33 cellular contexts compared by ENCODE assay signal in genomic region chr17:8101721-8102120, GRCh38. TPM values are rescaled to one million over a fixed set of nuclear protein-coding genes. Genes with fewer than 3 reads are reported as not detected.
"Had no signal": no experiment of that assay in that cellular context is flagged by ENCODE, and none has a peak within 500 bp of the region (broad histone marks: within the 10 kb centered on the region; RNA-seq: fewer than 3 reads in every experiment).

No MANE protein-coding gene starts in this region.

- DNase-seq: activated CD4-positive, alpha-beta T cell treated with anti-CD3 and anti-CD28 coated beads for 1 hour; activated CD4-positive, alpha-beta T cell treated with anti-CD3 and anti-CD28 coated beads for 48 hours; activated CD4-positive, alpha-beta T cell treated with anti-CD3 and anti-CD28 coated beads, Interleukin-2, amount 50 U/mL, for 1 hour; activated CD4-positive, alpha-beta T cell treated with anti-CD3 and anti-CD28 coated beads, Interleukin-2, amount 50 U/mL, for 48 hours; activated CD4-positive, CD25-positive, alpha-beta regulatory T cell; activated CD8-positive, alpha-beta memory T cell treated with anti-CD3 and anti-CD28 coated beads for 24 hours; activated CD8-positive, alpha-beta T cell treated with anti-CD3 and anti-CD28 coated beads for 36 hours; activated effector memory CD4-positive, alpha-beta T cell treated with anti-CD3 and anti-CD28 coated beads, Interleukin-2, amount 50 U/mL, for 16 hours; activated naive CD4-positive, alpha-beta T cell treated with anti-CD3 and anti-CD28 coated beads for 36 hours; activated naive CD8-positive, alpha-beta T cell treated with anti-CD3 and anti-CD28 coated beads for 36 hours; activated naive CD8-positive, alpha-beta T cell treated with anti-CD3 and anti-CD28 coated beads, Interleukin-2, amount 50 U/mL, for 24 hours; activated T-cell treated with anti-CD3 and anti-CD28 coated beads, Interleukin-2, amount 50 U/mL, for 1 hour; activated T-cell treated with anti-CD3 and anti-CD28 coated beads, Interleukin-2, amount 50 U/mL, for 48 hours; adrenal gland; amygdala; aorta; body of pancreas; caudate nucleus; cortex of kidney; dermis blood vessel endothelial cell; effector CD4-positive, alpha-beta T cell; effector memory CD8-positive, alpha-beta T cell; erythroblast; foreskin keratinocyte; gastrocnemius medialis; glutamatergic neuron; heart left ventricle; T-cell had no signal

- H3K4me3 ChIP-seq: adrenal gland, body of pancreas, esophagus muscularis mucosa, gastrocnemius medialis, heart left ventricle had no signal

- H3K4me3 Mint-ChIP-seq: activated CD8-positive, alpha-beta T cell treated with anti-CD3 and anti-CD28 coated beads for 36 hours; activated naive CD4-positive, alpha-beta T cell treated with anti-CD3 and anti-CD28 coated beads for 36 hours; activated naive CD4-positive, alpha-beta T cell treated with anti-CD3 and anti-CD28 coated beads, Interleukin-2, amount 50 U/mL, for 24 hours; activated naive CD8-positive, alpha-beta T cell treated with anti-CD3 and anti-CD28 coated beads for 36 hours; activated naive CD8-positive, alpha-beta T cell treated with anti-CD3 and anti-CD28 coated beads, Interleukin-2, amount 50 U/mL, for 24 hours; activated T-helper 1 cell treated with anti-CD3 and anti-CD28 coated beads, Interleukin-12 subunit alpha, Interleukin-12 subunit beta, Interleukin-2, Interleukin-4 antibody, amounts not matched to agents 30 ng/mL and 10 ng/mL and 1 ng/mL, durations not matched to agents 14 hours and 24 hours and 36 hours; effector memory CD8-positive, alpha-beta T cell; T-cell; T-helper 1 cell treated with Interleukin-12 subunit alpha and Interleukin-12 subunit beta and Interleukin-4 antibody, amounts not matched to agents 30 μg/mL and 1 μg/mL, for 36 hours had no signal

- H3K4me1 Mint-ChIP-seq: activated naive CD4-positive, alpha-beta T cell treated with anti-CD3 and anti-CD28 coated beads, Interleukin-2, amount 50 U/mL, for 24 hours; activated naive CD8-positive, alpha-beta T cell treated with anti-CD3 and anti-CD28 coated beads for 36 hours; activated naive CD8-positive, alpha-beta T cell treated with anti-CD3 and anti-CD28 coated beads, Interleukin-2, amount 50 U/mL, for 24 hours had no signal

- H3K9me3 ChIP-seq: adrenal gland, body of pancreas, esophagus muscularis mucosa, gastrocnemius medialis, heart left ventricle had no signal

- H3K27ac ChIP-seq: adrenal gland, body of pancreas, esophagus muscularis mucosa, foreskin keratinocyte, gastrocnemius medialis, heart left ventricle had no signal

- H3K27me3 Mint-ChIP-seq: activated CD8-positive, alpha-beta T cell treated with anti-CD3 and anti-CD28 coated beads for 36 hours; activated naive CD4-positive, alpha-beta T cell treated with anti-CD3 and anti-CD28 coated beads, Interleukin-2, amount 50 U/mL, for 24 hours; activated naive CD8-positive, alpha-beta T cell treated with anti-CD3 and anti-CD28 coated beads for 36 hours; T-cell had no signal

- H3K9me3 Mint-ChIP-seq: activated CD8-positive, alpha-beta T cell treated with anti-CD3 and anti-CD28 coated beads for 36 hours; activated naive CD4-positive, alpha-beta T cell treated with anti-CD3 and anti-CD28 coated beads for 36 hours; activated naive CD4-positive, alpha-beta T cell treated with anti-CD3 and anti-CD28 coated beads, Interleukin-2, amount 50 U/mL, for 24 hours; activated naive CD8-positive, alpha-beta T cell treated with anti-CD3 and anti-CD28 coated beads for 36 hours; activated naive CD8-positive, alpha-beta T cell treated with anti-CD3 and anti-CD28 coated beads, Interleukin-2, amount 50 U/mL, for 24 hours; activated T-helper 1 cell treated with anti-CD3 and anti-CD28 coated beads, Interleukin-12 subunit alpha, Interleukin-12 subunit beta, Interleukin-2, Interleukin-4 antibody, amounts not matched to agents 30 ng/mL and 10 ng/mL and 1 ng/mL, durations not matched to agents 14 hours and 24 hours and 36 hours; activated T-helper 2 cell treated with anti-CD3 and anti-CD28 coated beads, Interferon-gamma antibody, Interleukin-2, Interleukin-4, amounts not matched to agents 10 μg/mL and 5 μg/mL and 100 μg/mL, durations not matched to agents 14 hours and 24 hours and 36 hours; effector memory CD8-positive, alpha-beta T cell; T-cell; T-helper 1 cell treated with Interleukin-12 subunit alpha and Interleukin-12 subunit beta and Interleukin-4 antibody, amounts not matched to agents 30 μg/mL and 1 μg/mL, for 36 hours had no signal

- H3K27ac Mint-ChIP-seq: activated CD8-positive, alpha-beta T cell treated with anti-CD3 and anti-CD28 coated beads for 36 hours; activated naive CD4-positive, alpha-beta T cell treated with anti-CD3 and anti-CD28 coated beads for 36 hours; activated naive CD4-positive, alpha-beta T cell treated with anti-CD3 and anti-CD28 coated beads, Interleukin-2, amount 50 U/mL, for 24 hours; activated naive CD8-positive, alpha-beta T cell treated with anti-CD3 and anti-CD28 coated beads for 36 hours; activated naive CD8-positive, alpha-beta T cell treated with anti-CD3 and anti-CD28 coated beads, Interleukin-2, amount 50 U/mL, for 24 hours; activated T-helper 1 cell treated with anti-CD3 and anti-CD28 coated beads, Interleukin-12 subunit alpha, Interleukin-12 subunit beta, Interleukin-2, Interleukin-4 antibody, amounts not matched to agents 30 ng/mL and 10 ng/mL and 1 ng/mL, durations not matched to agents 14 hours and 24 hours and 36 hours; activated T-helper 2 cell treated with anti-CD3 and anti-CD28 coated beads, Interferon-gamma antibody, Interleukin-2, Interleukin-4, amounts not matched to agents 10 μg/mL and 5 μg/mL and 100 μg/mL, durations not matched to agents 14 hours and 24 hours and 36 hours; effector memory CD8-positive, alpha-beta T cell; T-cell; T-helper 1 cell treated with Interleukin-12 subunit alpha and Interleukin-12 subunit beta and Interleukin-4 antibody, amounts not matched to agents 30 μg/mL and 1 μg/mL, for 36 hours had no signal

- H3K36me3 ChIP-seq: adrenal gland, esophagus muscularis mucosa, gastrocnemius medialis, heart left ventricle had no signal

- ATAC-seq: activated CD8-positive, alpha-beta T cell treated with anti-CD3 and anti-CD28 coated beads for 36 hours; activated naive CD8-positive, alpha-beta T cell treated with anti-CD3 and anti-CD28 coated beads, Interleukin-2, amount 50 U/mL, for 24 hours; body of pancreas; effector memory CD8-positive, alpha-beta T cell; foreskin keratinocyte; gastrocnemius medialis; heart left ventricle; T-cell had no signal

- H3K4me1 ChIP-seq: adrenal gland, body of pancreas, esophagus muscularis mucosa, gastrocnemius medialis, heart left ventricle had no signal

- H3K36me3 Mint-ChIP-seq: activated naive CD4-positive, alpha-beta T cell treated with anti-CD3 and anti-CD28 coated beads, Interleukin-2, amount 50 U/mL, for 24 hours; activated naive CD8-positive, alpha-beta T cell treated with anti-CD3 and anti-CD28 coated beads for 36 hours; T-cell had no signal

- H3K27me3 ChIP-seq: adrenal gland, body of pancreas, foreskin keratinocyte had no signal

RNA-seq across cellular contexts. Expression of gene ALOX12B, which starts 14.2 kb away (rescaled TPM):
- total RNA-seq: adrenal gland, aorta, body of pancreas, dermis blood vessel endothelial cell, esophagus muscularis mucosa, gastrocnemius medialis, heart left ventricle had no signal
- polyA plus RNA-seq: adrenal gland, heart left ventricle had no signal

RNA-seq across cellular contexts. Expression of gene ALOXE3, which starts 16.6 kb away (rescaled TPM):
- total RNA-seq: activated naive CD4-positive, alpha-beta T cell treated with anti-CD3 and anti-CD28 coated beads for 36 hours; activated T-helper 1 cell treated with anti-CD3 and anti-CD28 coated beads, Interleukin-12 subunit alpha, Interleukin-12 subunit beta, Interleukin-2, Interleukin-4 antibody, amounts not matched to agents 30 ng/mL and 10 ng/mL and 1 ng/mL, durations not matched to agents 14 hours and 24 hours and 36 hours; activated T-helper 2 cell treated with anti-CD3 and anti-CD28 coated beads, Interferon-gamma antibody, Interleukin-2, Interleukin-4, amounts not matched to agents 10 μg/mL and 5 μg/mL and 100 μg/mL, durations not matched to agents 14 hours and 24 hours and 36 hours; adrenal gland; aorta; body of pancreas; dermis blood vessel endothelial cell; esophagus muscularis mucosa; gastrocnemius medialis; heart left ventricle had no signal
- polyA plus RNA-seq: adrenal gland, aorta had no signal

RNA-seq across cellular contexts. Expression of gene HES7, which starts 22.2 kb away (rescaled TPM):
- total RNA-seq: body of pancreas, dermis blood vessel endothelial cell, gastrocnemius medialis had no signal
